Comparison of ENCODE assay signal across 8 cellular contexts in genomic region chr10:1420663-1421362, GRCh38.
A peak's percentile ranks its signal among the peaks of the same experiment; 100 is the strongest.
DNase-seq lines count a peak whose midpoint lies in the region; TF ChIP-seq lines count a peak whose summit lies in the region.

No MANE protein-coding gene starts in this region.

- no peaks in the 10 kb centered on the region for H3K79me2 ChIP-seq in Karpas-422 (ENCODE audit: low read length)
- no peaks in the 10 kb centered on the region for H3K79me2 ChIP-seq in PC-9 (ENCODE audit: low read depth)

- H3K4me1 ChIP-seq in Karpas-422 (ENCODE audit: low read length) (peaks cover 53% of the 10 kb centered on the region), PC-9 (replicated peaks; ENCODE audit: insufficient read depth) (no peaks in the 10 kb centered on the region), left ventricle myocardium inferior (peaks cover 4% of the 10 kb centered on the region)

- peak overlapping the region; percentile 38; the same call in 1 of the 2 replicates for H2AFZ ChIP-seq in Karpas-422 (ENCODE audit: low read length)
- no peak overlapping the region for H2AFZ ChIP-seq in PC-9

- peaks cover 24% of the 10 kb centered on the region for H3K27me3 Mint-ChIP-seq in activated T-helper 2 cell treated with anti-CD3 and anti-CD28 coated beads, Interferon-gamma antibody, Interleukin-2, Interleukin-4, amounts not matched to agents 10 μg/mL and 5 μg/mL and 100 μg/mL, durations not matched to agents 14 hours and 24 hours and 36 hours (ENCODE audit: low read depth)

- peak; percentile 83 for TF ChIP-seq CTCF in GM10248 (IDR thresholded peaks at IDR 0.05; ENCODE audit: control extremely low read depth, extremely low read depth, low read depth, missing control alignments)
- peak; percentile 62 for TF ChIP-seq CTCF in PC-9 (conservative IDR thresholded peaks at IDR 0.05)
- peak; percentile 63 for TF ChIP-seq CTCF in left ventricle myocardium inferior (IDR thresholded peaks at IDR 0.05; ENCODE audit: borderline replicate concordance)

- no peaks in the 10 kb centered on the region for H3K36me3 ChIP-seq in Karpas-422 (ENCODE audit: insufficient read depth, low read length)
- H3K36me3 ChIP-seq in PC-9 (ENCODE audit: low read depth), result no peaks in the 10 kb centered on the region
- H3K36me3 ChIP-seq in left ventricle myocardium inferior, result no peaks in the 10 kb centered on the region

- H4K20me1 ChIP-seq in Karpas-422 (ENCODE audit: insufficient read depth, low read depth, low read length), result no peaks in the 10 kb centered on the region
- H4K20me1 ChIP-seq in PC-9 (ENCODE audit: insufficient read depth), result no peaks in the 10 kb centered on the region

- CTCF ChIA-PET in GM10248 (lab: Yijun Ruan, JAX), result interaction anchor here (0.9 to 3.1 kb wide), 15 partner anchors 9 to 294 kb away, joined by 3 to 20 read pairs (median 5); no protein-coding TSS in a partner anchor
- CTCF ChIA-PET in PC-9 (lab: Charles Lee), result interaction anchor here (0.6 kb wide), 1 partner anchor 180 kb away, joined by 4 read pairs; no protein-coding TSS in a partner anchor

- H3K4me3 Mint-ChIP-seq in activated T-helper 2 cell treated with anti-CD3 and anti-CD28 coated beads, Interferon-gamma antibody, Interleukin-2, Interleukin-4, amounts not matched to agents 10 μg/mL and 5 μg/mL and 100 μg/mL, durations not matched to agents 14 hours and 24 hours and 36 hours (ENCODE audit: low read depth), result peak overlapping the region; percentile 36

- intact Hi-C loops in PC-9 (cut with micrococcal nuclease; ENCODE audit: unreplicated experiment) (no loop called here), left ventricle myocardium inferior (cut with micrococcal nuclease) (no loop called here)
- intact Hi-C loops in activated T-helper 2 cell treated with anti-CD3 and anti-CD28 coated beads, Interferon-gamma antibody, Interleukin-2, Interleukin-4, amounts not matched to agents 10 μg/mL and 5 μg/mL and 100 μg/mL, durations not matched to agents 14 hours and 24 hours and 36 hours (cut with micrococcal nuclease), result no loop called here

- peak overlapping the region; percentile 61 for H3K4me2 ChIP-seq in Karpas-422 (ENCODE audit: low read depth, low read length, poor library complexity, severe bottlenecking)
- H3K4me2 ChIP-seq in PC-9, result no peak overlapping the region

- no TSS peak for BruUV-seq in PC-9 (replicated peaks; lab: Mats Ljungman, UMichigan)

- POLR2A ChIA-PET in GM10248 (lab: Yijun Ruan, JAX), result no interaction called here
- POLR2A ChIA-PET in PC-9 (lab: Charles Lee; ENCODE audit: unreplicated experiment), result no interaction called here

- H3K27ac ChIP-seq in Karpas-422 (ENCODE audit: low read length) (peak overlapping the region; percentile 76), PC-9 (no peak overlapping the region), left ventricle myocardium inferior (replicated peaks) (no peak overlapping the region)

- peak; percentile 82 for DNase-seq in GM10248 (ENCODE audit: extremely low spot score)
- peak; percentile 43 for DNase-seq in H4 (ENCODE audit: low spot score)
- peak; percentile 94 for DNase-seq in Karpas-422
- peak in 1 of 2 experiments; percentile 35 for DNase-seq in PC-9
- peak; percentile 45 for DNase-seq in activated T-helper 2 cell treated with anti-CD3 and anti-CD28 coated beads, Interferon-gamma antibody, Interleukin-2, Interleukin-4, amounts not matched to agents 10 μg/mL and 5 μg/mL and 100 μg/mL, durations not matched to agents 14 hours and 24 hours and 36 hours (ENCODE audit: low spot score)
- no peak for DNase-seq in left ventricle myocardium inferior
- DNase-seq in renal cortical epithelial cell (ENCODE audit: low read depth), result peak; percentile 15
- no peak for DNase-seq in cortex of kidney (lab: John Stamatoyannopoulos, UW)

- H3K9me3 ChIP-seq in Karpas-422 (ENCODE audit: low read length) (no peaks in the 10 kb centered on the region), PC-9 (ENCODE audit: insufficient read depth, low read depth) (no peaks in the 10 kb centered on the region), left ventricle myocardium inferior (replicated peaks) (no peaks in the 10 kb centered on the region)

- H3K9ac ChIP-seq in Karpas-422 (ENCODE audit: low read length), result peak overlapping the region; percentile 55

- no peaks in the 10 kb centered on the region for H3K27me3 ChIP-seq in Karpas-422 (ENCODE audit: low read length)
- peaks cover 49% of the 10 kb centered on the region for H3K27me3 ChIP-seq in PC-9 (ENCODE audit: insufficient read depth, low read depth)
- H3K27me3 ChIP-seq in left ventricle myocardium inferior (ENCODE audit: low read depth), result peaks cover 72% of the 10 kb centered on the region

- H3K9me2 ChIP-seq in Karpas-422 (replicated peaks; ENCODE audit: insufficient read depth, low read length) (no peaks in the 10 kb centered on the region), PC-9 (ENCODE audit: insufficient read depth) (no peaks in the 10 kb centered on the region)

- H3K4me3 ChIP-seq in Karpas-422 (ENCODE audit: low read length), result peak overlapping the region; percentile 53
- no peak overlapping the region for H3K4me3 ChIP-seq in PC-9
- no peak overlapping the region for H3K4me3 ChIP-seq in left ventricle myocardium inferior

- H3K36me3 Mint-ChIP-seq in activated T-helper 2 cell treated with anti-CD3 and anti-CD28 coated beads, Interferon-gamma antibody, Interleukin-2, Interleukin-4, amounts not matched to agents 10 μg/mL and 5 μg/mL and 100 μg/mL, durations not matched to agents 14 hours and 24 hours and 36 hours (ENCODE audit: low read depth), result no peaks in the 10 kb centered on the region

- peaks cover 11% of the 10 kb centered on the region for H3K4me1 Mint-ChIP-seq in activated T-helper 2 cell treated with anti-CD3 and anti-CD28 coated beads, Interferon-gamma antibody, Interleukin-2, Interleukin-4, amounts not matched to agents 10 μg/mL and 5 μg/mL and 100 μg/mL, durations not matched to agents 14 hours and 24 hours and 36 hours (ENCODE audit: low read depth)

- H3K27ac Mint-ChIP-seq in activated T-helper 2 cell treated with anti-CD3 and anti-CD28 coated beads, Interferon-gamma antibody, Interleukin-2, Interleukin-4, amounts not matched to agents 10 μg/mL and 5 μg/mL and 100 μg/mL, durations not matched to agents 14 hours and 24 hours and 36 hours, result no peak overlapping the region

- no peaks in the 10 kb centered on the region for H3F3A ChIP-seq in PC-9 (ENCODE audit: insufficient read depth, low read depth)

- no peaks in the 10 kb centered on the region for H3K9me3 Mint-ChIP-seq in activated T-helper 2 cell treated with anti-CD3 and anti-CD28 coated beads, Interferon-gamma antibody, Interleukin-2, Interleukin-4, amounts not matched to agents 10 μg/mL and 5 μg/mL and 100 μg/mL, durations not matched to agents 14 hours and 24 hours and 36 hours

Comparison
In these comparisons a context has a peak if more than half of its experiments do, and no peak if none do; other contexts are left out.
1. DNase-seq: peak in GM10248 (single experiment), H4 (single experiment), Karpas-422 (single experiment), activated T-helper 2 cell treated with anti-CD3 and anti-CD28 coated beads, Interferon-gamma antibody, Interleukin-2, Interleukin-4, amounts not matched to agents 10 μg/mL and 5 μg/mL and 100 μg/mL, durations not matched to agents 14 hours and 24 hours and 36 hours (single experiment) and renal cortical epithelial cell (single experiment); none in left ventricle myocardium inferior (single experiment) and cortex of kidney (single experiment).
2. Peak in every context shown above with its lines, with median percentiles within 50 percentile points of each other: CTCF ChIP-seq.